10 cellular contexts compared by ENCODE assay signal in genomic region chr13:110305544-110305943, GRCh38. TPM values are rescaled to one million over a fixed set of nuclear protein-coding genes. Genes with fewer than 3 reads are reported as not detected.
DNase-seq lines count a peak whose midpoint lies in the region; ATAC-seq and TF ChIP-seq lines count a peak whose summit lies in the region.
"Had no signal": no experiment of that assay in that cellular context is flagged by ENCODE, and none has a peak within 500 bp of the region (broad histone marks: within the 10 kb centered on the region; RNA-seq: fewer than 3 reads in every experiment).

No MANE protein-coding gene starts in this region.

- H2AFZ ChIP-seq in IMR-90 (replicated peaks; ENCODE audit: low read length, poor library complexity) (no peak overlapping the region), mesenchymal stem cell (ENCODE audit: low read depth, low read length) (no peak overlapping the region)

- peak overlapping the region; percentile 86 for H3K4me2 ChIP-seq in IMR-90 (ENCODE audit: low read depth, low read length)
- peak overlapping the region; percentile 85 for H3K4me2 ChIP-seq in mesenchymal stem cell (ENCODE audit: low read length, poor library complexity, severe bottlenecking)

- H3K79me1 ChIP-seq in IMR-90 (ENCODE audit: low read depth in 1 of 2, low read length in 2 of 2) (peaks cover 4 to 63% of the 10 kb centered on the region in 2 experiments; a peak in 2 of 4 replicates), mesenchymal stem cell (replicated peaks; ENCODE audit: low read length, poor library complexity, severe bottlenecking) (no peaks in the 10 kb centered on the region)

- H3K27ac ChIP-seq in IMR-90 (ENCODE audit: insufficient read depth, low read length) (peak overlapping the region; percentile 78; the same call in 1 of the 2 replicates), dorsolateral prefrontal cortex (peak overlapping the region in 21 of 59 donors; percentile 3 to 92 (median 77)), mesenchymal stem cell (ENCODE audit: low read length, poor library complexity, severe bottlenecking) (peak overlapping the region; percentile 70), subcutaneous abdominal adipose tissue (ENCODE audit: low read depth, low read length) (peak overlapping the region; percentile 99)

- BruUV-seq in IMR-90 (replicated peaks; lab: Mats Ljungman, UMichigan) = TSS peak; percentile 65

- TF ChIP-seq RAD21 in IMR-90 (IDR thresholded peaks at IDR 0.05; ENCODE audit: low read length) = no peak

- H2BK15ac ChIP-seq in IMR-90 (ENCODE audit: low read depth, low read length) (no peak overlapping the region), mesenchymal stem cell (ENCODE audit: low read depth, poor library complexity, severe bottlenecking) (no peak overlapping the region)

- H2BK120ac ChIP-seq in IMR-90 (ENCODE audit: low read depth, low read length) = peak overlapping the region; percentile 22
- no peak overlapping the region for H2BK120ac ChIP-seq in mesenchymal stem cell (ENCODE audit: low read depth, low read length)

- no peaks in the 10 kb centered on the region for H3K27me3 ChIP-seq in IMR-90 (ENCODE audit: control insufficient read depth, insufficient read depth, low read length)
- H3K27me3 ChIP-seq in dorsolateral prefrontal cortex = peaks cover 0 to 61% (median 29%) of the 10 kb centered on the region in 45 donors
- H3K27me3 ChIP-seq in mesenchymal stem cell (ENCODE audit: control insufficient read depth in 1 of 2, insufficient read depth in 1 of 2, low read length in 2 of 2) = no peaks in the 10 kb centered on the region
- H3K27me3 ChIP-seq in subcutaneous abdominal adipose tissue (ENCODE audit: control insufficient read depth in 5 of 5, insufficient read depth in 4 of 5, low read length in 5 of 5) = peaks cover 0 to 10% (median 0%) of the 10 kb centered on the region in 5 donors

- dilution Hi-C loops in IMR-90 (cut with HindIII; ENCODE audit: low sequenced_read_pairs, unreplicated experiment) = no loop called here

- H3K18ac ChIP-seq in IMR-90 (ENCODE audit: low read depth, low read length) (peak overlapping the region; percentile 40), mesenchymal stem cell (ENCODE audit: low read depth in 1 of 2, low read length in 2 of 2) (no peak overlapping the region)

- H3K27me3 Mint-ChIP-seq in stimulated activated naive B cell treated with anti-CD40 and anti-IgM and Interleukin-4, amounts not matched to agents 10 μg/mL and 1 μg/mL and 100 μg/mL, for 72 hours = peaks cover 65 to 77% of the 10 kb centered on the region in 2 donors

- in situ Hi-C loops in IMR-90 (cut with MboI; ENCODE audit: low sequenced_read_pairs) = no loop called here

- peaks cover 29% of the 10 kb centered on the region for H3K36me3 ChIP-seq in IMR-90 (ENCODE audit: control insufficient read depth, insufficient read depth, low read length)
- H3K36me3 ChIP-seq in mesenchymal stem cell (ENCODE audit: control insufficient read depth in 1 of 2, insufficient read depth in 2 of 2, low read depth in 1 of 2, low read length in 2 of 2) = peaks cover 0 to 20% of the 10 kb centered on the region in 2 experiments
- peaks cover 0 to 27% (median 5%) of the 10 kb centered on the region in 5 donors for H3K36me3 ChIP-seq in subcutaneous abdominal adipose tissue (ENCODE audit: control insufficient read depth in 5 of 5, insufficient read depth in 5 of 5, low read length in 5 of 5)

- WGBS in IMR-90 (ENCODE audit: extremely low coverage in 2 of 2, insufficient read length in 1 of 2), 2 experiments = no CpG with 5 or more reads among the region's 2 CpGs
- no CpG with 5 or more reads among the region's 2 CpGs for WGBS in mesenchymal stem cell

- H3K4ac ChIP-seq in IMR-90 (ENCODE audit: low read depth, low read length) = peak overlapping the region; percentile 82; the same call in 1 of the 2 replicates
- no peak overlapping the region for H3K4ac ChIP-seq in mesenchymal stem cell (ENCODE audit: low read depth in 1 of 2, low read length in 2 of 2)

- H4K5ac ChIP-seq in IMR-90 (ENCODE audit: low read depth, low read length) = peak overlapping the region; percentile 9; the same call in 1 of the 2 replicates

- intact Hi-C loops in IMR-90 (cut with micrococcal nuclease) = loop anchor here (2.0 kb wide), 1 partner anchor 57 kb away; no protein-coding TSS in a partner anchor
- intact Hi-C loops in dorsolateral prefrontal cortex (cut with DNase I) = no loop called here

- peak overlapping the region in 1 of 2 experiments; percentile 60; a peak in 1 of 4 replicates for H4K8ac ChIP-seq in IMR-90 (ENCODE audit: low read depth in 2 of 2, low read length in 2 of 2)
- H4K8ac ChIP-seq in mesenchymal stem cell (ENCODE audit: low read length) = no peak overlapping the region

- no peak for ATAC-seq in IMR-90 (ENCODE audit: low read depth)
- no peak for ATAC-seq in stimulated activated naive B cell treated with anti-CD40 and anti-IgM and Interleukin-4, amounts not matched to agents 10 μg/mL and 1 μg/mL and 100 μg/mL, for 72 hours (replicated peaks)

- TF ChIP-seq CTCF in IMR-90 (conservative IDR thresholded peaks at IDR 0.05; ENCODE audit: low read depth, low read length) = no peak
- TF ChIP-seq CTCF in dorsolateral prefrontal cortex (IDR thresholded peaks at IDR 0.05 in 54 of 56, conservative IDR thresholded peaks at IDR 0.05 in 2 of 56; ENCODE audit: low read depth in 1 of 56, partially characterized antibody in 56 of 56) = no peak

- peaks cover 0 to 5% of the 10 kb centered on the region in 2 donors for H3K36me3 Mint-ChIP-seq in stimulated activated naive B cell treated with anti-CD40 and anti-IgM and Interleukin-4, amounts not matched to agents 10 μg/mL and 1 μg/mL and 100 μg/mL, for 72 hours

- H2BK12ac ChIP-seq in mesenchymal stem cell (ENCODE audit: low read length in 2 of 2) = no peak overlapping the region

- H2BK20ac ChIP-seq in IMR-90 (ENCODE audit: low read depth, low read length) = no peak overlapping the region

- DNase-seq in IMR-90 (no peak), dorsolateral prefrontal cortex (no peak), mesenchymal stem cell (no peak), NCI-H1048 (lab: John Stamatoyannopoulos, UW) (no peak), D341Med (ENCODE audit: low spot score) (no peak)
- DNase-seq in stimulated activated CD4-positive, alpha-beta T cell treated with anti-CD3 and anti-CD28 coated beads, Interleukin-4, amount 100 ng/mL, for 4 hours = no peak
- DNase-seq in stimulated activated naive B cell treated with anti-CD40 and anti-IgM and Interleukin-4, amounts not matched to agents 10 μg/mL and 1 μg/mL and 100 μg/mL, for 72 hours = no peak
- DNase-seq: DMS153 had no signal

- H3K9me1 ChIP-seq in IMR-90 (ENCODE audit: insufficient read depth, low read length) = peaks cover 31% of the 10 kb centered on the region

- peaks cover 7 to 12% of the 10 kb centered on the region in 2 donors for H3K4me1 Mint-ChIP-seq in stimulated activated naive B cell treated with anti-CD40 and anti-IgM and Interleukin-4, amounts not matched to agents 10 μg/mL and 1 μg/mL and 100 μg/mL, for 72 hours

- CTCF ChIA-PET in IMR-90 (lab: Yijun Ruan, JAX) = interaction anchor here (1.1 to 2.6 kb wide), 3 partner anchors 17 to 106 kb away, joined by 3 to 6 read pairs (median 4); no protein-coding TSS in a partner anchor

- no peak overlapping the region for H2AK9ac ChIP-seq in IMR-90 (replicated peaks; ENCODE audit: low read depth, low read length, poor library complexity)

- 0 out of 2 replicates have a peak, but pooled peaks have one; percentile 25 for TF ChIP-seq POLR2A in IMR-90 (IDR thresholded peaks at IDR 0.05; ENCODE audit: low read depth, low read length)

- H3K56ac ChIP-seq in IMR-90 (ENCODE audit: extremely low read depth, insufficient read depth, low read length) = peak overlapping the region; percentile 85

- no peak overlapping the region for H2AK5ac ChIP-seq in IMR-90 (ENCODE audit: low read depth, low read length)
- H2AK5ac ChIP-seq in mesenchymal stem cell (ENCODE audit: low read length, severe bottlenecking) = no peak overlapping the region

- H3K9me3 Mint-ChIP-seq in stimulated activated naive B cell treated with anti-CD40 and anti-IgM and Interleukin-4, amounts not matched to agents 10 μg/mL and 1 μg/mL and 100 μg/mL, for 72 hours = no peaks in the 10 kb centered on the region

- POLR2A ChIA-PET in IMR-90 (lab: Charles Lee; ENCODE audit: unreplicated experiment) = interaction anchor here (1.0 to 1.3 kb wide), 4 partner anchors 18 to 58 kb away, joined by 3 to 9 read pairs (median 4); no protein-coding TSS in a partner anchor

- H3K4me3 Mint-ChIP-seq in stimulated activated naive B cell treated with anti-CD40 and anti-IgM and Interleukin-4, amounts not matched to agents 10 μg/mL and 1 μg/mL and 100 μg/mL, for 72 hours = no peak overlapping the region

- peak overlapping the region; percentile 96 for H3K14ac ChIP-seq in IMR-90 (replicated peaks; ENCODE audit: low read depth, low read length)
- no peak overlapping the region for H3K14ac ChIP-seq in mesenchymal stem cell (ENCODE audit: low read length in 2 of 2)

- H4K91ac ChIP-seq in IMR-90 (ENCODE audit: insufficient read depth, low read depth, low read length) = no peak overlapping the region
- H4K91ac ChIP-seq in mesenchymal stem cell (ENCODE audit: low read length) = no peak overlapping the region

- H3K9ac ChIP-seq in IMR-90 (ENCODE audit: low read depth, low read length) (peak overlapping the region; percentile 96), mesenchymal stem cell (ENCODE audit: low read length) (peak overlapping the region; percentile 86), subcutaneous abdominal adipose tissue (ENCODE audit: low read length in 5 of 5) (peak overlapping the region; percentile 90 to 97 (median 95))

- H3K27ac Mint-ChIP-seq in stimulated activated naive B cell treated with anti-CD40 and anti-IgM and Interleukin-4, amounts not matched to agents 10 μg/mL and 1 μg/mL and 100 μg/mL, for 72 hours = no peak overlapping the region

- no peaks in the 10 kb centered on the region for H3K9me3 ChIP-seq in IMR-90 (ENCODE audit: control insufficient read depth, insufficient read depth, low read length)
- H3K9me3 ChIP-seq in mesenchymal stem cell (ENCODE audit: control insufficient read depth, low read length) = no peaks in the 10 kb centered on the region
- H3K9me3 ChIP-seq in subcutaneous abdominal adipose tissue (ENCODE audit: control insufficient read depth in 5 of 5, low read length in 5 of 5) = no peaks in the 10 kb centered on the region

- peaks cover 75% of the 10 kb centered on the region for H4K20me1 ChIP-seq in IMR-90 (ENCODE audit: insufficient read depth, low read length)

- peak overlapping the region; percentile 84 for H3K4me3 ChIP-seq in IMR-90 (ENCODE audit: insufficient read depth, low read depth, low read length)
- H3K4me3 ChIP-seq in dorsolateral prefrontal cortex = peak overlapping the region in 49 of 59 donors; percentile 18 to 82 (median 71)
- peak overlapping the region; percentile 29 to 94 for H3K4me3 ChIP-seq in mesenchymal stem cell (ENCODE audit: insufficient read depth in 1 of 2, low read depth in 1 of 2, low read length in 2 of 2)
- peak overlapping the region; percentile 94 to 99 (median 97) for H3K4me3 ChIP-seq in subcutaneous abdominal adipose tissue (ENCODE audit: low read depth in 1 of 5, low read length in 5 of 5)

- H3K4me1 ChIP-seq in IMR-90 (ENCODE audit: control insufficient read depth, insufficient read depth, low read length) (peaks cover 28% of the 10 kb centered on the region), mesenchymal stem cell (ENCODE audit: control insufficient read depth, insufficient read depth, low read depth, low read length) (peaks cover 26% of the 10 kb centered on the region), subcutaneous abdominal adipose tissue (ENCODE audit: control insufficient read depth in 5 of 5, insufficient read depth in 5 of 5, low read length in 5 of 5) (peaks cover 23 to 86% (median 71%) of the 10 kb centered on the region in 5 donors)

- H2BK5ac ChIP-seq in IMR-90 (ENCODE audit: low read depth, low read length, poor library complexity, severe bottlenecking) = peak overlapping the region; percentile 69
- H2BK5ac ChIP-seq in mesenchymal stem cell (ENCODE audit: low read depth, low read length, poor library complexity, severe bottlenecking) = no peak overlapping the region

- H3K23ac ChIP-seq in IMR-90 (ENCODE audit: low read depth, low read length) = peak overlapping the region; percentile 93
- no peak overlapping the region for H3K23ac ChIP-seq in mesenchymal stem cell (ENCODE audit: low read length in 2 of 2)

RNA-seq across cellular contexts. Expression of gene COL4A1, which starts 1.4 kb away (rescaled TPM):
- total RNA-seq in IMR-90 (2012; rRNA removed) (230 and 263 TPM in 2 replicates), dorsolateral prefrontal cortex (100 to 1,000 TPM in 1 of 120 experiments, 10 to 100 TPM in 113, 1 to 10 TPM in 6; 7.5 to 122 (median 19.9) TPM)
- polyA plus RNA-seq in IMR-90 (2012; rRNA removed) = 301 and 337 TPM in 2 replicates
- 173 and 272 TPM in 2 replicates for polyA plus RNA-seq in IMR-90 (2012; cell fraction: cytosol; rRNA removed)
- 217 and 287 TPM in 2 replicates for polyA plus RNA-seq in IMR-90 (2012; cell fraction: nucleus; rRNA removed; ENCODE audit: low replicate concordance)
- 2,271 TPM for polyA plus RNA-seq in mesenchymal stem cell (2013, experiment 1 of 2)
- 2,270 TPM for polyA plus RNA-seq in mesenchymal stem cell (2013, experiment 2 of 2)
- total RNA-seq: T-helper 2 cell treated with Interferon-gamma antibody and Interleukin-4, amounts not matched to agents 100 ng/mL and 5 ng/mL, for 36 hours had no signal

RNA-seq across cellular contexts. Expression of gene COL4A2, which starts 1.5 kb away (rescaled TPM):
- total RNA-seq in IMR-90 (2012; rRNA removed) (90.7 and 97.5 TPM in 2 replicates), dorsolateral prefrontal cortex (100 to 1,000 TPM in 1 of 120 experiments, 10 to 100 TPM in 119; 12.9 to 107 (median 31.0) TPM)
- 457 and 533 TPM in 2 replicates for polyA plus RNA-seq in IMR-90 (2012; rRNA removed)
- polyA plus RNA-seq in IMR-90 (2012; cell fraction: cytosol; rRNA removed) = 220 and 733 TPM in 2 replicates
- 553 and 1,147 TPM in 2 replicates for polyA plus RNA-seq in IMR-90 (2012; cell fraction: nucleus; rRNA removed; ENCODE audit: low replicate concordance)
- 2,099 TPM for polyA plus RNA-seq in mesenchymal stem cell (2013, experiment 1 of 2)
- 2,053 TPM for polyA plus RNA-seq in mesenchymal stem cell (2013, experiment 2 of 2)
- total RNA-seq: T-helper 2 cell treated with Interferon-gamma antibody and Interleukin-4, amounts not matched to agents 100 ng/mL and 5 ng/mL, for 36 hours had no signal
